In genomic region chr12:123149088-123149827, GRCh38 we compare ENCODE assay signal across 8 cellular contexts. TPM values are rescaled to one million over a fixed set of nuclear protein-coding genes. Genes with fewer than 3 reads are reported as not detected.
DNase-seq lines count a peak whose midpoint lies in the region; ATAC-seq and TF ChIP-seq lines count a peak whose summit lies in the region.

No MANE protein-coding gene starts in this region.

- H3K9me3 ChIP-seq in mesodermal cell (ENCODE audit: control insufficient read depth, low read length): no peaks in the 10 kb centered on the region
- no peaks in the 10 kb centered on the region for H3K9me3 ChIP-seq in upper lobe of right lung

- H3K27me3 Mint-ChIP-seq in activated T-cell treated with anti-CD3 and anti-CD28 coated beads, Interleukin-2, amount 50 U/mL, for 4 hours (ENCODE audit: low read depth): no peaks in the 10 kb centered on the region
- no peaks in the 10 kb centered on the region for H3K27me3 Mint-ChIP-seq in central memory CD8-positive, alpha-beta T cell

- peak overlapping the region; percentile 24 for H3K27ac Mint-ChIP-seq in central memory CD8-positive, alpha-beta T cell (ENCODE audit: low read depth)

- DNase-seq in activated T-cell treated with anti-CD3 and anti-CD28 coated beads, Interleukin-2, amount 50 U/mL, for 4 hours: no peak
- no peak for DNase-seq in activated T-cell treated with anti-CD3 and anti-CD28 coated beads, Interleukin-2, amount 50 U/mL, for 1 hour
- no peak for DNase-seq in central memory CD8-positive, alpha-beta T cell (ENCODE audit: low spot score in 2 of 2)
- no peak for DNase-seq in upper lobe of right lung
- no peak for DNase-seq in stimulated activated CD8-positive, alpha-beta memory T cell treated with anti-CD3 and anti-CD28 coated beads, Interleukin-4, amount 100 ng/mL, for 48 hours
- no peak for DNase-seq in activated CD4-positive, CD25-positive, alpha-beta regulatory T cell (lab: John Stamatoyannopoulos, UW)

- H3K27me3 ChIP-seq in upper lobe of right lung: no peaks in the 10 kb centered on the region

- H3K4me3 ChIP-seq in mesodermal cell (ENCODE audit: extremely low read depth, insufficient read depth, low read length, poor library complexity, severe bottlenecking): peak overlapping the region; percentile 54
- H3K4me3 ChIP-seq in upper lobe of right lung: peak overlapping the region; percentile 67

- peaks cover 6% of the 10 kb centered on the region for H3K36me3 ChIP-seq in mesodermal cell (ENCODE audit: control insufficient read depth, insufficient read depth, low read length)
- no peaks in the 10 kb centered on the region for H3K36me3 ChIP-seq in upper lobe of right lung

- TF ChIP-seq CTCF in upper lobe of right lung (IDR thresholded peaks at IDR 0.05): no peak

- WGBS in mesodermal cell (ENCODE audit: insufficient coverage in 2 of 2), 2 experiments: 60 to 84% methylated on average over 6 to 9 of the region's 9 CpGs

- H3K4me1 Mint-ChIP-seq in activated T-cell treated with anti-CD3 and anti-CD28 coated beads, Interleukin-2, amount 50 U/mL, for 4 hours (ENCODE audit: low read depth): peaks cover 35% of the 10 kb centered on the region
- peaks cover 6% of the 10 kb centered on the region for H3K4me1 Mint-ChIP-seq in central memory CD8-positive, alpha-beta T cell

- H3K36me3 Mint-ChIP-seq in activated T-cell treated with anti-CD3 and anti-CD28 coated beads, Interleukin-2, amount 50 U/mL, for 4 hours (ENCODE audit: insufficient read depth): no peaks in the 10 kb centered on the region
- peaks cover 4% of the 10 kb centered on the region for H3K36me3 Mint-ChIP-seq in central memory CD8-positive, alpha-beta T cell (ENCODE audit: insufficient read depth)

- peak overlapping the region; percentile 82 for H3K4me3 Mint-ChIP-seq in activated T-cell treated with anti-CD3 and anti-CD28 coated beads, Interleukin-2, amount 50 U/mL, for 4 hours
- peak overlapping the region; percentile 69 for H3K4me3 Mint-ChIP-seq in central memory CD8-positive, alpha-beta T cell

- peak overlapping the region; percentile 54 for H3K27ac ChIP-seq in mesodermal cell (ENCODE audit: low read depth, low read length, severe bottlenecking)
- H3K27ac ChIP-seq in upper lobe of right lung: peak overlapping the region; percentile 75

- intact Hi-C loops in upper lobe of right lung (cut with DNase I): no loop called here

- peaks cover 28% of the 10 kb centered on the region for H3K4me1 ChIP-seq in mesodermal cell (ENCODE audit: control insufficient read depth, insufficient read depth, low read length, poor library complexity, severe bottlenecking)
- H3K4me1 ChIP-seq in upper lobe of right lung: peaks cover 27% of the 10 kb centered on the region

- no peaks in the 10 kb centered on the region for H3K9me3 Mint-ChIP-seq in activated T-cell treated with anti-CD3 and anti-CD28 coated beads, Interleukin-2, amount 50 U/mL, for 4 hours
- no peaks in the 10 kb centered on the region for H3K9me3 Mint-ChIP-seq in central memory CD8-positive, alpha-beta T cell

- ATAC-seq in activated T-cell treated with anti-CD3 and anti-CD28 coated beads, Interleukin-2, amount 50 U/mL, for 4 hours: no peak
- no peak for ATAC-seq in central memory CD8-positive, alpha-beta T cell (replicated peaks; ENCODE audit: extremely low read depth, poor library complexity, severe bottlenecking)
- ATAC-seq in upper lobe of right lung (no peak), GM19467 (IDR thresholded peaks at IDR 0.05; ENCODE audit: unreplicated experiment) (no peak)

RNA-seq across cellular contexts. Expression of gene PITPNM2, which starts 1.6 kb away (rescaled TPM):
- total RNA-seq in activated T-cell treated with anti-CD3 and anti-CD28 coated beads, Interleukin-2, amount 50 U/mL, for 4 hours: 1 to 10 TPM; 7.3 to 9.3 (median 9.2) TPM
- polyA plus RNA-seq in mesodermal cell (2013, experiment 1 of 2): 8.0 TPM
- polyA plus RNA-seq in mesodermal cell (2013, experiment 2 of 2): 8.8 TPM
- total RNA-seq in upper lobe of right lung: 25.9 TPM
